In the genomic region with DNA sequence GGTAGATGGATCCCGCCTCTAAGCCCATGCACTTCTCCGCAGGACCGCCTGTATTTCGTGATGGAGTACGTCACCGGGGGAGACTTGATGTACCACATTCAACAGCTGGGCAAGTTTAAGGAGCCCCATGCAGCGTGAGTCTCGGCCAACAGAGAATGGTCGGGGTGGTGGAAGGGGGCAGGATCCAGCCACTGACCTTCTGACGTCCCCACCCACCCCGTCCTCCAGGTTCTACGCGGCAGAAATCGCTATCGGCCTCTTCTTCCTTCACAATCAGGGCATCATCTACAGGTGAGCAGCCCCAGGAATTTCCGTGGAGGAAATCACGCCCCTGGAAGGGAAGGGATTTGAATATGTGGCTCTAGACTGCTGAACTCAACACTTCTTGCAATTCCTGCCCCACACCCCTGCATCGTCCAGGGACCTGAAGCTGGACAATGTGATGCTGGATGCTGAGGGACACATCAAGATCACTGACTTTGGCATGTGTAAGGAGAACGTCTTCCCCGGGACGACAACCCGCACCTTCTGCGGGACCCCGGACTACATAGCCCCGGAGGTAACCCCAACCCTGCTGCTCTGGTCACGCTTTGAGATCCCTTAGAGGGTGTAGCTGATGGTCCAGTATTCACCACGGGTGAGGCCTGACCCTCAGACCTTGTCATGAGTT, we compare ENCODE assay signal across 1 cellular context.
TF ChIP-seq lines count a peak whose summit lies in the region.

No MANE protein-coding gene starts in this region.

TF ChIP-seq in H1, 55 proteins besides CTCF, POLR2A, EP300 and RAD21:
- TF ChIP-seq SP1 (IDR thresholded peaks at IDR 0.05; ENCODE audit: low read depth, low read length) (no peak), EGR1 (IDR thresholded peaks at IDR 0.05; ENCODE audit: borderline replicate concordance, low read depth, low read length) (no peak), TAF1 (IDR thresholded peaks at IDR 0.05; ENCODE audit: low read depth, low read length) (no peak), TBP (IDR thresholded peaks at IDR 0.05; ENCODE audit: low read depth, low read length) (no peak), KDM4A (IDR thresholded peaks at IDR 0.05; ENCODE audit: low read depth, low read length, severe bottlenecking) (no peak), BRCA1 (IDR thresholded peaks at IDR 0.05; ENCODE audit: low read depth, low read length) (no peak), SRF (IDR thresholded peaks at IDR 0.05; ENCODE audit: low read depth, low read length) (no peak), CEBPB (IDR thresholded peaks at IDR 0.05; ENCODE audit: low read depth, low read length) (no peak), SAP30 (IDR thresholded peaks at IDR 0.05; ENCODE audit: insufficient read depth, insufficient replicate concordance, low read length) (no peak), POU5F1 (IDR thresholded peaks at IDR 0.05; ENCODE audit: low read depth, low read length) (no peak)
